9 cellular contexts compared by ENCODE assay signal in the genomic region with DNA sequence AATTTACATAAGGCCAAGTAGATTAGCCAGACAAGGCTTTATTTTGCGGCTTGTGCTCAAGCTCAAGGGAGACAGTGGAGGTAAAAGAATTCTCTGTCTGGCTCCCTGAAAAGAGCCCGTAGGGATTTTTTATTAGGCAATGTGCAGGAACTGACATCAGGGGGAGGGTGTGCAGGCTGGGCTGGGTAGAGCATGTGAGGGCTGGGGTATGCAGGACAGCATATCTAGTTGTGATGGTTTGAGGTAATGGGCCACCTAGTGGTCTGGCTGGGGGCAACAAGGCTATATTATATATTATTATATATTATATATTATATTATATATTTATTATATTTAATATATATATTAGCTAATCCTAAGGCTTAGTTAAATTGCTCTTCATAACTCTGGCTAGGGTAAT.
DNase-seq lines count a peak whose midpoint lies in the region; ATAC-seq and TF ChIP-seq lines count a peak whose summit lies in the region.
"Had no signal": no experiment of that assay in that cellular context is flagged by ENCODE, and none has a peak within 500 bp of the region (broad histone marks: within the 10 kb centered on the region; RNA-seq: fewer than 3 reads in every experiment).

No MANE protein-coding gene starts in this region.

- in situ Hi-C loops in GM23248 (cut with MboI) = no loop called here

- H3K36me3 ChIP-seq in GM23248 (ENCODE audit: low read depth) = no peaks in the 10 kb centered on the region
- H3K36me3 ChIP-seq in PC-9 (ENCODE audit: low read depth) = no peaks in the 10 kb centered on the region

- CTCF ChIA-PET in PC-9 (lab: Charles Lee) = no interaction called here

- H3K4me2 ChIP-seq in GM23248 (ENCODE audit: unreplicated experiment) = no peak overlapping the region
- no peak overlapping the region for H3K4me2 ChIP-seq in PC-9

- no peaks in the 10 kb centered on the region for H3K9me3 ChIP-seq in GM23248 (ENCODE audit: low read depth)
- no peaks in the 10 kb centered on the region for H3K9me3 ChIP-seq in PC-9 (ENCODE audit: insufficient read depth, low read depth)

- H3K9me2 ChIP-seq in GM23248 (ENCODE audit: insufficient read depth) (peaks cover 6% of the 10 kb centered on the region; the same call in 1 of the 2 replicates), PC-9 (ENCODE audit: insufficient read depth) (no peaks in the 10 kb centered on the region; the same call in 1 of the 2 replicates)

- H3K79me2 ChIP-seq in GM23248 (ENCODE audit: insufficient read depth) = no peaks in the 10 kb centered on the region
- no peaks in the 10 kb centered on the region for H3K79me2 ChIP-seq in PC-9 (ENCODE audit: low read depth)

- no TSS peak for BruUV-seq in PC-9 (replicated peaks; lab: Mats Ljungman, UMichigan)

- H3F3A ChIP-seq in GM23248 (ENCODE audit: insufficient read depth) (no peaks in the 10 kb centered on the region), PC-9 (ENCODE audit: insufficient read depth, low read depth) (no peaks in the 10 kb centered on the region)

- peak; percentile 9 for DNase-seq in EL
- DNase-seq in GM23248 = peak; percentile 21
- DNase-seq in PC-9 = no peak
- DNase-seq in foreskin melanocyte = peak; percentile 74
- no peak for DNase-seq in SKM-1 treated with dmso at 0.1 percent for 144 hours (lab: John Stamatoyannopoulos, UW; ENCODE audit: unreplicated experiment)
- DNase-seq: T-cell had no signal

- POLR2A ChIA-PET in PC-9 (lab: Charles Lee; ENCODE audit: unreplicated experiment) = no interaction called here

- WGBS in GM23248 (ENCODE audit: low coverage in 1 of 2, low lambda C conversion rate in 2 of 2, missing lambda C conversion rate in 2 of 2), 2 experiments = 51 to 56% methylated on average over 2 of the region's 2 CpGs

- no peak overlapping the region for H3K9ac ChIP-seq in GM23248

- H3K4me3 ChIP-seq in GM23248 (no peak overlapping the region), PC-9 (no peak overlapping the region)

- no peaks in the 10 kb centered on the region for H3K4me1 ChIP-seq in GM23248 (ENCODE audit: insufficient read depth)
- H3K4me1 ChIP-seq in PC-9 (replicated peaks; ENCODE audit: insufficient read depth) = no peaks in the 10 kb centered on the region

- H3K27ac ChIP-seq in GM23248 (no peak overlapping the region), PC-9 (no peak overlapping the region)

- H2AFZ ChIP-seq in GM23248 (no peak overlapping the region), PC-9 (no peak overlapping the region)

- no peak for ATAC-seq in activated CD4-positive, CD25-positive, alpha-beta regulatory T cell treated with anti-CD3 and anti-CD28 coated beads, Interleukin-2, amount 50 U/mL, for 24 hours
- ATAC-seq in GM18520 (IDR thresholded peaks at IDR 0.05; ENCODE audit: unreplicated experiment) (no peak), GM21390 (IDR thresholded peaks at IDR 0.05; ENCODE audit: unreplicated experiment) (no peak)
- ATAC-seq: T-cell had no signal

- peak; percentile 58 for TF ChIP-seq CTCF in PC-9 (conservative IDR thresholded peaks at IDR 0.05)

- H3K27me3 ChIP-seq in GM23248 (replicated peaks; ENCODE audit: insufficient read depth) (no peaks in the 10 kb centered on the region), PC-9 (ENCODE audit: insufficient read depth, low read depth) (no peaks in the 10 kb centered on the region)

- intact Hi-C loops in PC-9 (cut with micrococcal nuclease; ENCODE audit: unreplicated experiment) = no loop called here

- no peaks in the 10 kb centered on the region for H4K20me1 ChIP-seq in GM23248 (ENCODE audit: insufficient read depth)
- no peaks in the 10 kb centered on the region for H4K20me1 ChIP-seq in PC-9 (ENCODE audit: insufficient read depth)

Comparison
In these comparisons a context has a peak if more than half of its experiments do, and no peak if none do; other contexts are left out.
1. DNase-seq: peak in EL (single experiment), GM23248 (single experiment) and foreskin melanocyte (single experiment); none in PC-9 (0 of 2) and SKM-1 treated with dmso at 0.1 percent for 144 hours (single experiment).